1 cellular context compared by ENCODE assay signal in genomic region chr9:104747565-104748358, GRCh38.
TF ChIP-seq lines count a peak whose summit lies in the region.

NIPSNAP3A (plus strand) TSS chr9:104747683; CDS start chr9:104747793, 110 bp downstream.

TF ChIP-seq in HepG2, 621 proteins besides CTCF, POLR2A, EP300 and RAD21 (continued from another document and continues in another):
- TF ChIP-seq HBP1 (CRISPR knock-in tag; IDR thresholded peaks at IDR 0.05; ENCODE audit: low read depth), result no peak
- TF ChIP-seq, protein P1, sequence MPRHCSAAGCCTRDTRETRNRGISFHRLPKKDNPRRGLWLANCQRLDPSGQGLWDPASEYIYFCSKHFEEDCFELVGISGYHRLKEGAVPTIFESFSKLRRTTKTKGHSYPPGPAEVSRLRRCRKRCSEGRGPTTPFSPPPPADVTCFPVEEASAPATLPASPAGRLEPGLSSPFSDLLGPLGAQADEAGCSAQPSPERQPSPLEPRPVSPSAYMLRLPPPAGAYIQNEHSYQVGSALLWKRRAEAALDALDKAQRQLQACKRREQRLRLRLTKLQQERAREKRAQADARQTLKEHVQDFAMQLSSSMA (CRISPR knock-in tag; IDR thresholded peaks at IDR 0.05), result no peak
- TF ChIP-seq PAX8 (CRISPR knock-in tag; IDR thresholded peaks at IDR 0.05; ENCODE audit: borderline replicate concordance), result no peak
- TF ChIP-seq ZNF790 (CRISPR knock-in tag; IDR thresholded peaks at IDR 0.05; ENCODE audit: borderline replicate concordance), result no peak
- TF ChIP-seq KDM5B (CRISPR knock-in tag; IDR thresholded peaks at IDR 0.05; ENCODE audit: borderline replicate concordance), result peak; percentile 77
- no peak for TF ChIP-seq ELK4 (CRISPR knock-in tag; IDR thresholded peaks at IDR 0.05; ENCODE audit: borderline replicate concordance)
- TF ChIP-seq, protein P2, sequence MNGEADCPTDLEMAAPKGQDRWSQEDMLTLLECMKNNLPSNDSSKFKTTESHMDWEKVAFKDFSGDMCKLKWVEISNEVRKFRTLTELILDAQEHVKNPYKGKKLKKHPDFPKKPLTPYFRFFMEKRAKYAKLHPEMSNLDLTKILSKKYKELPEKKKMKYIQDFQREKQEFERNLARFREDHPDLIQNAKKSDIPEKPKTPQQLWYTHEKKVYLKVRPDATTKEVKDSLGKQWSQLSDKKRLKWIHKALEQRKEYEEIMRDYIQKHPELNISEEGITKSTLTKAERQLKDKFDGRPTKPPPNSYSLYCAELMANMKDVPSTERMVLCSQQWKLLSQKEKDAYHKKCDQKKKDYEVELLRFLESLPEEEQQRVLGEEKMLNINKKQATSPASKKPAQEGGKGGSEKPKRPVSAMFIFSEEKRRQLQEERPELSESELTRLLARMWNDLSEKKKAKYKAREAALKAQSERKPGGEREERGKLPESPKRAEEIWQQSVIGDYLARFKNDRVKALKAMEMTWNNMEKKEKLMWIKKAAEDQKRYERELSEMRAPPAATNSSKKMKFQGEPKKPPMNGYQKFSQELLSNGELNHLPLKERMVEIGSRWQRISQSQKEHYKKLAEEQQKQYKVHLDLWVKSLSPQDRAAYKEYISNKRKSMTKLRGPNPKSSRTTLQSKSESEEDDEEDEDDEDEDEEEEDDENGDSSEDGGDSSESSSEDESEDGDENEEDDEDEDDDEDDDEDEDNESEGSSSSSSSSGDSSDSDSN (CRISPR knock-in tag; IDR thresholded peaks at IDR 0.05), result peak; percentile 82
- TF ChIP-seq, protein P3, sequence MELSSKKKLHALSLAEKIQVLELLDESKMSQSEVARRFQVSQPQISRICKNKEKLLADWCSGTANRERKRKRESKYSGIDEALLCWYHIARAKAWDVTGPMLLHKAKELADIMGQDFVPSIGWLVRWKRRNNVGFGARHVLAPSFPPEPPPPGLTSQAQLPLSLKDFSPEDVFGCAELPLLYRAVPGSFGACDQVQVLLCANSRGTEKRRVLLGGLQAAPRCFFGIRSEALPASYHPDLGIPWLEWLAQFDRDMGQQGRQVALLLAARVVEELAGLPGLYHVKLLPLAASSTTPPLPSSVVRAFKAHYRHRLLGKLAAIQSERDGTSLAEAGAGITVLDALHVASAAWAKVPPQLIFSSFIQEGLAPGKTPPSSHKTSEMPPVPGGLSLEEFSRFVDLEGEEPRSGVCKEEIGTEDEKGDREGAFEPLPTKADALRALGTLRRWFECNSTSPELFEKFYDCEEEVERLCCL (CRISPR knock-in tag; IDR thresholded peaks at IDR 0.05; ENCODE audit: borderline replicate concordance), result no peak
- TF ChIP-seq ZNF839 (CRISPR knock-in tag; IDR thresholded peaks at IDR 0.05; ENCODE audit: borderline replicate concordance), result 0 out of 2 replicates have a peak, but pooled peaks have one; percentile 60
- TF ChIP-seq, protein P4, sequence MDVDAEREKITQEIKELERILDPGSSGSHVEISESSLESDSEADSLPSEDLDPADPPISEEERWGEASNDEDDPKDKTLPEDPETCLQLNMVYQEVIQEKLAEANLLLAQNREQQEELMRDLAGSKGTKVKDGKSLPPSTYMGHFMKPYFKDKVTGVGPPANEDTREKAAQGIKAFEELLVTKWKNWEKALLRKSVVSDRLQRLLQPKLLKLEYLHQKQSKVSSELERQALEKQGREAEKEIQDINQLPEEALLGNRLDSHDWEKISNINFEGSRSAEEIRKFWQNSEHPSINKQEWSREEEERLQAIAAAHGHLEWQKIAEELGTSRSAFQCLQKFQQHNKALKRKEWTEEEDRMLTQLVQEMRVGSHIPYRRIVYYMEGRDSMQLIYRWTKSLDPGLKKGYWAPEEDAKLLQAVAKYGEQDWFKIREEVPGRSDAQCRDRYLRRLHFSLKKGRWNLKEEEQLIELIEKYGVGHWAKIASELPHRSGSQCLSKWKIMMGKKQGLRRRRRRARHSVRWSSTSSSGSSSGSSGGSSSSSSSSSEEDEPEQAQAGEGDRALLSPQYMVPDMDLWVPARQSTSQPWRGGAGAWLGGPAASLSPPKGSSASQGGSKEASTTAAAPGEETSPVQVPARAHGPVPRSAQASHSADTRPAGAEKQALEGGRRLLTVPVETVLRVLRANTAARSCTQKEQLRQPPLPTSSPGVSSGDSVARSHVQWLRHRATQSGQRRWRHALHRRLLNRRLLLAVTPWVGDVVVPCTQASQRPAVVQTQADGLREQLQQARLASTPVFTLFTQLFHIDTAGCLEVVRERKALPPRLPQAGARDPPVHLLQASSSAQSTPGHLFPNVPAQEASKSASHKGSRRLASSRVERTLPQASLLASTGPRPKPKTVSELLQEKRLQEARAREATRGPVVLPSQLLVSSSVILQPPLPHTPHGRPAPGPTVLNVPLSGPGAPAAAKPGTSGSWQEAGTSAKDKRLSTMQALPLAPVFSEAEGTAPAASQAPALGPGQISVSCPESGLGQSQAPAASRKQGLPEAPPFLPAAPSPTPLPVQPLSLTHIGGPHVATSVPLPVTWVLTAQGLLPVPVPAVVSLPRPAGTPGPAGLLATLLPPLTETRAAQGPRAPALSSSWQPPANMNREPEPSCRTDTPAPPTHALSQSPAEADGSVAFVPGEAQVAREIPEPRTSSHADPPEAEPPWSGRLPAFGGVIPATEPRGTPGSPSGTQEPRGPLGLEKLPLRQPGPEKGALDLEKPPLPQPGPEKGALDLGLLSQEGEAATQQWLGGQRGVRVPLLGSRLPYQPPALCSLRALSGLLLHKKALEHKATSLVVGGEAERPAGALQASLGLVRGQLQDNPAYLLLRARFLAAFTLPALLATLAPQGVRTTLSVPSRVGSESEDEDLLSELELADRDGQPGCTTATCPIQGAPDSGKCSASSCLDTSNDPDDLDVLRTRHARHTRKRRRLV (CRISPR knock-in tag; IDR thresholded peaks at IDR 0.05), result 0 out of 2 replicates have a peak, but pooled peaks have one; percentile 23
- no peak for TF ChIP-seq IRF1 (CRISPR knock-in tag; IDR thresholded peaks at IDR 0.05; ENCODE audit: low read depth)
- TF ChIP-seq, protein P5, sequence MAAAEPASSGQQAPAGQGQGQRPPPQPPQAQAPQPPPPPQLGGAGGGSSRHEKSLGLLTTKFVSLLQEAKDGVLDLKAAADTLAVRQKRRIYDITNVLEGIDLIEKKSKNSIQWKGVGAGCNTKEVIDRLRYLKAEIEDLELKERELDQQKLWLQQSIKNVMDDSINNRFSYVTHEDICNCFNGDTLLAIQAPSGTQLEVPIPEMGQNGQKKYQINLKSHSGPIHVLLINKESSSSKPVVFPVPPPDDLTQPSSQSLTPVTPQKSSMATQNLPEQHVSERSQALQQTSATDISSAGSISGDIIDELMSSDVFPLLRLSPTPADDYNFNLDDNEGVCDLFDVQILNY (CRISPR knock-in tag; conservative IDR thresholded peaks at IDR 0.05), result no peak
- TF ChIP-seq HNF4A (CRISPR knock-in tag; IDR thresholded peaks at IDR 0.05), result no peak; the same call in 1 of the 2 replicates
- no peak for TF ChIP-seq KDM1A (CRISPR knock-in tag; IDR thresholded peaks at IDR 0.05)
- peak; percentile 22; the same call in 1 of the 2 replicates for TF ChIP-seq CREM (IDR thresholded peaks at IDR 0.05)
- TF ChIP-seq CREM (CRISPR knock-in tag; IDR thresholded peaks at IDR 0.05), result no peak
- TF ChIP-seq ZBTB21 (CRISPR knock-in tag; IDR thresholded peaks at IDR 0.05), result no peak
- no peak for TF ChIP-seq TCF7L2 (IDR thresholded peaks at IDR 0.05; ENCODE audit: low read depth, low read length)
- no peak for TF ChIP-seq TFDP1 (CRISPR knock-in tag; IDR thresholded peaks at IDR 0.05; ENCODE audit: borderline replicate concordance)
- TF ChIP-seq TEAD2 (CRISPR knock-in tag; IDR thresholded peaks at IDR 0.05), result no peak
- TF ChIP-seq PLRG1 (conservative IDR thresholded peaks at IDR 0.05), result no peak
- TF ChIP-seq ZEB1 (IDR thresholded peaks at IDR 0.05; ENCODE audit: insufficient replicate concordance, low read depth), result no peak
- TF ChIP-seq PRDM10 (CRISPR knock-in tag; IDR thresholded peaks at IDR 0.05; ENCODE audit: low read depth), result 0 out of 2 replicates have a peak, but pooled peaks have one; percentile 40
- TF ChIP-seq PBX2 (CRISPR knock-in tag; IDR thresholded peaks at IDR 0.05), result no peak
- no peak for TF ChIP-seq SP1 (IDR thresholded peaks at IDR 0.05)
- peak; percentile 19; the same call in 1 of the 2 replicates for TF ChIP-seq SP1 (CRISPR knock-in tag; IDR thresholded peaks at IDR 0.05)
- TF ChIP-seq NFE2L2 (IDR thresholded peaks at IDR 0.05; ENCODE audit: low read length), result no peak
